8 cellular contexts compared by ENCODE assay signal in genomic region chr21:41316641-41317392, GRCh38. TPM values are rescaled to one million over a fixed set of nuclear protein-coding genes. Genes with fewer than 3 reads are reported as not detected.
DNase-seq lines count a peak whose midpoint lies in the region; ATAC-seq, FAIRE-seq and TF ChIP-seq lines count a peak whose summit lies in the region.

A gene with protein sequence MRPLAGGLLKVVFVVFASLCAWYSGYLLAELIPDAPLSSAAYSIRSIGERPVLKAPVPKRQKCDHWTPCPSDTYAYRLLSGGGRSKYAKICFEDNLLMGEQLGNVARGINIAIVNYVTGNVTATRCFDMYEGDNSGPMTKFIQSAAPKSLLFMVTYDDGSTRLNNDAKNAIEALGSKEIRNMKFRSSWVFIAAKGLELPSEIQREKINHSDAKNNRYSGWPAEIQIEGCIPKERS (plus strand): TSS chr21:41316801. CDS start chr21:41316880, 79 bp downstream.

- H3K27ac Mint-ChIP-seq in progenitor cell of endocrine pancreas = no peak within 1 kb of the TSS

- H3K9me3 Mint-ChIP-seq in progenitor cell of endocrine pancreas (ENCODE audit: low read depth) = no peaks in the 10 kb centered on the region

- no peaks in the 10 kb centered on the region for H3K27me3 ChIP-seq in right cardiac atrium (ENCODE audit: control insufficient read depth, insufficient read depth)

- no peak for TF ChIP-seq CTCF in progenitor cell of endocrine pancreas (IDR thresholded peaks at IDR 0.05; ENCODE audit: unreplicated experiment)
- TF ChIP-seq CTCF in D721Med (IDR thresholded peaks at IDR 0.05; ENCODE audit: insufficient read depth, missing control alignments) = no peak

- H3K36me3 Mint-ChIP-seq in progenitor cell of endocrine pancreas (ENCODE audit: insufficient read depth) = no peaks in the 10 kb centered on the region

- no peaks in the 10 kb centered on the region for H3K4me1 ChIP-seq in right cardiac atrium (ENCODE audit: control insufficient read depth, insufficient read depth, low read length)

- peak within 1 kb of the TSS; percentile 74 for H3K4me3 Mint-ChIP-seq in progenitor cell of endocrine pancreas (ENCODE audit: low read depth)

- intact Hi-C loops in right cardiac atrium (cut with DNase I) = no loop called here

- DNase-seq in ELF-1 (ENCODE audit: low read depth, low spot score) (peak; percentile 37), NCI-H526 (lab: John Stamatoyannopoulos, UW) (peak; percentile 49 to 87), right cardiac atrium (no peak), progenitor cell of endocrine pancreas (ENCODE audit: low spot score, unreplicated experiment) (peak; percentile 60), D721Med (ENCODE audit: insufficient read length, low spot score) (no peak), HUDEP-2 (lab: John Stamatoyannopoulos, UW; ENCODE audit: unreplicated experiment in 76 of 76) (no peak), NCI-H82 treated with DMSO at 0.1 percent for 48 hours (lab: John Stamatoyannopoulos, UW; ENCODE audit: unreplicated experiment) (no peak)

- peak within 1 kb of the TSS; percentile 34 for H3K4me3 ChIP-seq in right cardiac atrium (ENCODE audit: low read length)

- H3K27me3 Mint-ChIP-seq in progenitor cell of endocrine pancreas = peaks cover 39% of the 10 kb centered on the region

- H3K4me1 Mint-ChIP-seq in progenitor cell of endocrine pancreas (ENCODE audit: low read depth) = peaks cover 12% of the 10 kb centered on the region

- ATAC-seq in right cardiac atrium (peak; percentile 40 to 56), HG03565 (IDR thresholded peaks at IDR 0.05; ENCODE audit: unreplicated experiment) (no peak)

- H3K27ac ChIP-seq in right cardiac atrium (ENCODE audit: low read length) = no peak within 1 kb of the TSS

- WGBS in right cardiac atrium = 6% methylated on average over 57 of the region's 57 CpGs

- no peak for FAIRE-seq in D721Med (lab: Jason Lieb, UNC)

- no peaks in the 10 kb centered on the region for H3K9me3 ChIP-seq in right cardiac atrium (ENCODE audit: control insufficient read depth, low read length)

RNA-seq across cellular contexts. Expression of the gene that starts here (rescaled TPM):
- total RNA-seq in right cardiac atrium (under 1 TPM in 3 of 4 donors, not detected in 1; 0.37 to 0.79 (median 0.78) TPM), progenitor cell of endocrine pancreas (8.2 and 10.1 TPM in 2 replicates)
- 0.29 TPM for polyA plus RNA-seq in right cardiac atrium

Comparison
In these comparisons a context has a peak if more than half of its experiments do, and no peak if none do; other contexts are left out.
1. Peak in ATAC-seq and H3K4me3 ChIP-seq in right cardiac atrium; RNA of the gene not detected or under 1 TPM.
2. DNase-seq: peak in ELF-1 (single experiment), NCI-H526 (2 of 2) and progenitor cell of endocrine pancreas (single experiment); none in right cardiac atrium (0 of 3), D721Med (single experiment), HUDEP-2 (0 of 76) and NCI-H82 treated with DMSO at 0.1 percent for 48 hours (single experiment).